2 cellular contexts compared by ENCODE assay signal in genomic region chr1:200479816-200480215, GRCh38.
A peak's percentile ranks its signal among the peaks of the same experiment; 100 is the strongest.
TF ChIP-seq lines count a peak whose summit lies in the region.

No MANE protein-coding gene starts in this region.

TF ChIP-seq in IMR-90, 13 proteins besides CTCF, POLR2A, EP300 and RAD21 (continued from another document):
- TF ChIP-seq RCOR1 (IDR thresholded peaks at IDR 0.05; ENCODE audit: insufficient replicate concordance, low read length) = no peak
- TF ChIP-seq, protein P1, sequence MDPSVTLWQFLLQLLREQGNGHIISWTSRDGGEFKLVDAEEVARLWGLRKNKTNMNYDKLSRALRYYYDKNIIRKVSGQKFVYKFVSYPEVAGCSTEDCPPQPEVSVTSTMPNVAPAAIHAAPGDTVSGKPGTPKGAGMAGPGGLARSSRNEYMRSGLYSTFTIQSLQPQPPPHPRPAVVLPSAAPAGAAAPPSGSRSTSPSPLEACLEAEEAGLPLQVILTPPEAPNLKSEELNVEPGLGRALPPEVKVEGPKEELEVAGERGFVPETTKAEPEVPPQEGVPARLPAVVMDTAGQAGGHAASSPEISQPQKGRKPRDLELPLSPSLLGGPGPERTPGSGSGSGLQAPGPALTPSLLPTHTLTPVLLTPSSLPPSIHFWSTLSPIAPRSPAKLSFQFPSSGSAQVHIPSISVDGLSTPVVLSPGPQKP (IDR thresholded peaks at IDR 0.05; ENCODE audit: borderline replicate concordance, low read depth, low read length) = no peak
- TF ChIP-seq, protein P2, sequence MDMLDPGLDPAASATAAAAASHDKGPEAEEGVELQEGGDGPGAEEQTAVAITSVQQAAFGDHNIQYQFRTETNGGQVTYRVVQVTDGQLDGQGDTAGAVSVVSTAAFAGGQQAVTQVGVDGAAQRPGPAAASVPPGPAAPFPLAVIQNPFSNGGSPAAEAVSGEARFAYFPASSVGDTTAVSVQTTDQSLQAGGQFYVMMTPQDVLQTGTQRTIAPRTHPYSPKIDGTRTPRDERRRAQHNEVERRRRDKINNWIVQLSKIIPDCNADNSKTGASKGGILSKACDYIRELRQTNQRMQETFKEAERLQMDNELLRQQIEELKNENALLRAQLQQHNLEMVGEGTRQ (IDR thresholded peaks at IDR 0.05; ENCODE audit: low read depth, low read length) = no peak
- TF ChIP-seq RFX5 (IDR thresholded peaks at IDR 0.05; ENCODE audit: low read depth, low read length) = no peak
- no peak for TF ChIP-seq CEBPB (IDR thresholded peaks at IDR 0.05; ENCODE audit: low read depth, low read length)
- no peak for TF ChIP-seq NFE2L2 (IDR thresholded peaks at IDR 0.05; ENCODE audit: low read depth, low read length)
- no peak for TF ChIP-seq MAZ (IDR thresholded peaks at IDR 0.05; ENCODE audit: borderline replicate concordance, low read depth, low read length)
- TF ChIP-seq FOS (IDR thresholded peaks at IDR 0.05; ENCODE audit: low read depth, low read length) = no peak
- TF ChIP-seq MXI1 (IDR thresholded peaks at IDR 0.05; ENCODE audit: borderline replicate concordance, low read depth, low read length) = no peak

TF ChIP-seq in HepG2, 621 proteins besides CTCF, POLR2A, EP300 and RAD21 (continued from another document):
- peak; percentile 75; the same call in 1 of the 2 replicates for TF ChIP-seq ZBTB26 (CRISPR knock-in tag; IDR thresholded peaks at IDR 0.05; ENCODE audit: borderline replicate concordance)
- no peak for TF ChIP-seq BORCS8-MEF2B (CRISPR knock-in tag; IDR thresholded peaks at IDR 0.05)
- no peak for TF ChIP-seq ZNF441 (CRISPR knock-in tag; IDR thresholded peaks at IDR 0.05; ENCODE audit: borderline replicate concordance)
- TF ChIP-seq SPEN (CRISPR knock-in tag; IDR thresholded peaks at IDR 0.05; ENCODE audit: low read depth) = no peak
- TF ChIP-seq NFKBIZ (CRISPR knock-in tag; IDR thresholded peaks at IDR 0.05) = no peak
- TF ChIP-seq SRF (IDR thresholded peaks at IDR 0.05; ENCODE audit: low read depth, low read length) = 0 out of 2 replicates have a peak, but pooled peaks have one; percentile 31
- no peak for TF ChIP-seq PLSCR1 (CRISPR knock-in tag; IDR thresholded peaks at IDR 0.05; ENCODE audit: borderline replicate concordance)
- TF ChIP-seq HDAC1 (CRISPR knock-in tag; IDR thresholded peaks at IDR 0.05) = no peak
- no peak for TF ChIP-seq ZNF496 (CRISPR knock-in tag; IDR thresholded peaks at IDR 0.05; ENCODE audit: insufficient replicate concordance)
- TF ChIP-seq, protein P3, sequence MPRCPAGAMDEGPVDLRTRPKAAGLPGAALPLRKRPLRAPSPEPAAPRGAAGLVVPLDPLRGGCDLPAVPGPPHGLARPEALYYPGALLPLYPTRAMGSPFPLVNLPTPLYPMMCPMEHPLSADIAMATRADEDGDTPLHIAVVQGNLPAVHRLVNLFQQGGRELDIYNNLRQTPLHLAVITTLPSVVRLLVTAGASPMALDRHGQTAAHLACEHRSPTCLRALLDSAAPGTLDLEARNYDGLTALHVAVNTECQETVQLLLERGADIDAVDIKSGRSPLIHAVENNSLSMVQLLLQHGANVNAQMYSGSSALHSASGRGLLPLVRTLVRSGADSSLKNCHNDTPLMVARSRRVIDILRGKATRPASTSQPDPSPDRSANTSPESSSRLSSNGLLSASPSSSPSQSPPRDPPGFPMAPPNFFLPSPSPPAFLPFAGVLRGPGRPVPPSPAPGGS (CRISPR knock-in tag; IDR thresholded peaks at IDR 0.05) = no peak
- TF ChIP-seq ZNF546 (CRISPR knock-in tag; conservative IDR thresholded peaks at IDR 0.05) = no peak
- TF ChIP-seq ZNF558 (CRISPR knock-in tag; IDR thresholded peaks at IDR 0.05; ENCODE audit: borderline replicate concordance) = no peak
